24 cellular contexts compared by ENCODE assay signal in genomic region chr13:75339635-75340374, GRCh38.
"Had no signal": no experiment of that assay in that cellular context is flagged by ENCODE, and none has a peak within 500 bp of the region (broad histone marks: within the 10 kb centered on the region; RNA-seq: fewer than 3 reads in every experiment).

No MANE protein-coding gene starts in this region.

- DNase-seq: activated CD4-positive, alpha-beta T cell treated with anti-CD3 and anti-CD28 coated beads, Interleukin-2, amount 50 U/mL, for 1 hour; activated CD4-positive, CD25-positive, alpha-beta regulatory T cell; activated CD8-positive, alpha-beta memory T cell treated with anti-CD3 and anti-CD28 coated beads, Interleukin-2, amount 50 U/mL, for 4 hours; activated CD8-positive, alpha-beta T cell treated with anti-CD3 and anti-CD28 coated beads for 36 hours; activated naive CD4-positive, alpha-beta T cell treated with anti-CD3 and anti-CD28 coated beads, Interleukin-2, amount 50 U/mL, for 16 hours; activated naive CD8-positive, alpha-beta T cell treated with anti-CD3 and anti-CD28 coated beads, Interleukin-2, amount 10 ng/mL, durations not matched to agents 7 days and 5 days; activated T-cell treated with anti-CD3 and anti-CD28 coated beads, Interleukin-2, amount 50 U/mL, for 72 hours; aorta; caudate nucleus; MG63; MV-4-11; NCI-H1092 treated with DMSO at 0.1 percent for 48 hours; NCI-H1417 treated with DMSO at 0.1 percent for 48 hours; NCI-H187; NCI-H2081 treated with DMSO at 0.1 percent for 48 hours; NCI-H446; NCI-H524; SHP77; SW 1271 had no signal

- H3K4me3 Mint-ChIP-seq: activated CD8-positive, alpha-beta T cell treated with anti-CD3 and anti-CD28 coated beads for 36 hours; activated naive CD8-positive, alpha-beta T cell treated with anti-CD3 and anti-CD28 coated beads, Interleukin-2, amount 10 ng/mL, durations not matched to agents 7 days and 5 days; activated T-cell treated with anti-CD3 and anti-CD28 coated beads, Interleukin-2, amount 50 U/mL, for 72 hours; T-helper 2 cell treated with Interferon-gamma antibody and Interleukin-4, amounts not matched to agents 5 μg/mL and 100 μg/mL, for 36 hours had no signal

- H3K36me3 ChIP-seq: MG63 had no signal

- H3K27ac ChIP-seq: breast epithelium, SJSA1 had no signal

- ATAC-seq: activated CD8-positive, alpha-beta T cell treated with anti-CD3 and anti-CD28 coated beads for 36 hours; activated T-cell treated with anti-CD3 and anti-CD28 coated beads, Interleukin-2, amount 50 U/mL, for 72 hours; SK-N-SH treated with all-trans-retinoic acid at 6 μM for 48 hours had no signal

- H3K27me3 Mint-ChIP-seq: activated CD8-positive, alpha-beta T cell treated with anti-CD3 and anti-CD28 coated beads for 36 hours; activated naive CD8-positive, alpha-beta T cell treated with anti-CD3 and anti-CD28 coated beads, Interleukin-2, amount 10 ng/mL, durations not matched to agents 7 days and 5 days had no signal

- H3K9me3 Mint-ChIP-seq: activated CD8-positive, alpha-beta T cell treated with anti-CD3 and anti-CD28 coated beads for 36 hours; activated naive CD8-positive, alpha-beta T cell treated with anti-CD3 and anti-CD28 coated beads, Interleukin-2, amount 10 ng/mL, durations not matched to agents 7 days and 5 days had no signal

- H3K4me1 Mint-ChIP-seq: activated naive CD8-positive, alpha-beta T cell treated with anti-CD3 and anti-CD28 coated beads, Interleukin-2, amount 10 ng/mL, durations not matched to agents 7 days and 5 days had no signal

- H3K4me1 ChIP-seq: breast epithelium had no signal

- H3K9me3 ChIP-seq: breast epithelium, MG63, SJSA1 had no signal

- H3K4me3 ChIP-seq: breast epithelium, MG63, SJSA1 had no signal

- H3K27ac Mint-ChIP-seq: activated CD8-positive, alpha-beta T cell treated with anti-CD3 and anti-CD28 coated beads for 36 hours; activated naive CD8-positive, alpha-beta T cell treated with anti-CD3 and anti-CD28 coated beads, Interleukin-2, amount 10 ng/mL, durations not matched to agents 7 days and 5 days; activated T-cell treated with anti-CD3 and anti-CD28 coated beads, Interleukin-2, amount 50 U/mL, for 72 hours; T-helper 2 cell treated with Interferon-gamma antibody and Interleukin-4, amounts not matched to agents 5 μg/mL and 100 μg/mL, for 36 hours had no signal

- H3K27me3 ChIP-seq: breast epithelium, MG63, SJSA1 had no signal

- FAIRE-seq: RCC 7860 had no signal
